ENCODE assay signal across 14 cellular contexts in the genomic region with DNA sequence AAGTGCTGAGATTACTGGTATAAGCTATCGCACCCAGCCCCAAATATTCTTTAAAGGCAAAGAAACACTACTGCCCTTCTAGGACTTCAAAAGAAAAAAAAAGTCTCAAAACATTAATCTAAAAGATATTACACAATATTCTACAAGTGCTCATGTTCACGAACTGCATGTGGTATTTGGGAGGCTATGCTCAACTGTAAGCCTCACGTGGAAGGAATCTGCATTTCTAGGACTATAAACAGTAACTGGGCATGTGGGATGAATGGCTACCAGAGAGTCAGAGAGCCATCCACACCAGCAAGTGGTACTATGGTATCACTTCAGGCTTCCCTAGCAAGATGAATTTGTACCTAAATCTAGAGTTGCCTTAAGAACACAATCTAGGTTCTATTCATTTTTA.
"Had no signal": no experiment of that assay in that cellular context is flagged by ENCODE, and none has a peak within 500 bp of the region (broad histone marks: within the 10 kb centered on the region; RNA-seq: fewer than 3 reads in every experiment).

No MANE protein-coding gene starts in this region.

- H3K4me3 ChIP-seq: heart left ventricle, lower lobe of right lung, neural progenitor cell, sigmoid colon, SK-N-MC had no signal

- ATAC-seq: heart left ventricle, left cardiac atrium, lower lobe of right lung had no signal

- H3K4me3 Mint-ChIP-seq: activated naive CD4-positive, alpha-beta T cell treated with anti-CD3 and anti-CD28 coated beads for 36 hours; brain; central memory CD8-positive, alpha-beta T cell; mesothelial cell of epicardium; neural progenitor cell had no signal

- H3K27me3 Mint-ChIP-seq: brain; central memory CD8-positive, alpha-beta T cell had no signal

- H3K27ac Mint-ChIP-seq: brain, mesothelial cell of epicardium, neural progenitor cell had no signal

- H3K36me3 Mint-ChIP-seq: brain, mesothelial cell of epicardium had no signal

- H3K27ac ChIP-seq: heart left ventricle, lower lobe of right lung, neural progenitor cell, sigmoid colon, SK-N-MC had no signal

- H3K9me3 Mint-ChIP-seq: activated naive CD4-positive, alpha-beta T cell treated with anti-CD3 and anti-CD28 coated beads for 36 hours; brain; central memory CD8-positive, alpha-beta T cell; mesothelial cell of epicardium; neural progenitor cell had no signal

- H3K9me3 ChIP-seq: heart left ventricle, lower lobe of right lung, sigmoid colon had no signal

- H2AFZ ChIP-seq: neural progenitor cell had no signal

- H3K9ac ChIP-seq: neural progenitor cell had no signal

- H3K27me3 ChIP-seq: heart left ventricle, neural progenitor cell, sigmoid colon had no signal

- H3K4me2 ChIP-seq: neural progenitor cell had no signal

- DNase-seq: activated CD4-positive, CD25-positive, alpha-beta regulatory T cell treated with anti-CD3 and anti-CD28 coated beads, Interleukin-2, amount 50 U/mL, for 72 hours; activated naive CD4-positive, alpha-beta T cell treated with anti-CD3 and anti-CD28 coated beads for 36 hours; effector CD8-positive, alpha-beta T cell; heart left ventricle; left cardiac atrium; lower lobe of right lung; sigmoid colon; stimulated activated CD4-positive, alpha-beta T cell treated with anti-CD3 and anti-CD28 coated beads, Interleukin-1b, Interleukin-23, amount 100 ng/mL, for 48 hours; T1000 had no signal
